Comparison of ENCODE assay signal across 11 cellular contexts in the genomic region with DNA sequence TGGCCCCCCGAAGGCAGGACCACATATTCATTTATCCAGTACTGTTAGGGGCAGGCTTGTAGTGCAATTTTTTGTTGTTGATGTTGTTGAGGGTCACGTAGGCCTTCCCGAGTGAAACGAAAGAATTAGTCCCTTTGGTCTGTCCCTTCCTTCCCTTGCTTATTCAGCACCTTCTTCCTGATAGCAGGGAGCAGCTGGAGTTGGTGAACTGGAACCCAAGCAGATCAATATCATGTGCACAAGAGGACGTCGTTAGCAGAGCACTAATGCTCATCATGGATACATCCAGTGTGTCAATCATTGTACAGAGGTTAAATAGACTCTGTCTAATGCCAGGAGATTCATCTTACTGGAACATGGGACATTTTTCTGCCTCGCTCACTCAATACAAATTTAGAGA.
"Had no signal": no experiment of that assay in that cellular context is flagged by ENCODE, and none has a peak within 500 bp of the region (broad histone marks: within the 10 kb centered on the region; RNA-seq: fewer than 3 reads in every experiment).

No MANE protein-coding gene starts in this region.

- H3K4me3 ChIP-seq: breast epithelium, testis had no signal

- H3K4me1 ChIP-seq: breast epithelium had no signal

- H3K27me3 ChIP-seq: breast epithelium, testis had no signal

- H3K27ac ChIP-seq: breast epithelium, testis had no signal

- DNase-seq: activated CD4-positive, alpha-beta memory T cell treated with anti-CD3 and anti-CD28 coated beads for 36 hours; activated gamma-delta T cell treated with Interleukin-2 at 50 U/mL for 16 hours; activated naive CD8-positive, alpha-beta T cell treated with anti-CD3 and anti-CD28 coated beads for 36 hours; activated T-cell treated with anti-CD3 and anti-CD28 coated beads, Interleukin-2, amount 50 U/mL, for 72 hours; anterior cingulate cortex; endodermal cell; erythroblast; stimulated activated CD4-positive, alpha-beta T cell treated with anti-CD3 and anti-CD28 coated beads, Interleukin-4, amount 100 ng/mL, for 1 hour; stimulated activated naive CD8-positive, alpha-beta T cell treated with anti-CD3 and anti-CD28 coated beads, Interleukin-15, amount 100 ng/mL, for 72 hours; testis had no signal

- H3K9me3 ChIP-seq: breast epithelium, testis had no signal

- ATAC-seq: activated T-cell treated with anti-CD3 and anti-CD28 coated beads, Interleukin-2, amount 50 U/mL, for 72 hours; stimulated activated naive CD8-positive, alpha-beta T cell treated with anti-CD3 and anti-CD28 coated beads, Interleukin-15, amount 100 ng/mL, for 72 hours had no signal

- H3K36me3 ChIP-seq: breast epithelium had no signal
